Comparison of ENCODE assay signal across 22 cellular contexts in genomic region chr17:82263641-82264040, GRCh38. TPM values are rescaled to one million over a fixed set of nuclear protein-coding genes. Genes with fewer than 3 reads are reported as not detected.
DNase-seq lines count a peak whose midpoint lies in the region; ATAC-seq, FAIRE-seq and TF ChIP-seq lines count a peak whose summit lies in the region.
"Had no signal": no experiment of that assay in that cellular context is flagged by ENCODE, and none has a peak within 500 bp of the region (broad histone marks: within the 10 kb centered on the region; RNA-seq: fewer than 3 reads in every experiment).

No MANE protein-coding gene starts in this region.

- DNase-seq in Right ventricle myocardium inferior (ENCODE audit: missing footprints) (peak; percentile 31), heart right ventricle (no peak), K562 (ENCODE audit: extremely low read depth in 1 of 4, low spot score in 3 of 4) (no peak), lower lobe of right lung (no peak), upper lobe of right lung (no peak), hepatocyte (ENCODE audit: low spot score) (no peak)
- DNase-seq in activated CD4-positive, alpha-beta T cell treated with anti-CD3 and anti-CD28 coated beads for 36 hours = no peak
- DNase-seq: CD4-positive, CD25-positive, alpha-beta regulatory T cell; GM23248; H7; KG1; NCI-H1048; NCI-H1417; NCI-H1694 treated with DMSO at 0.1 percent for 48 hours; NCI-H2081; NCI-H2227 treated with DMSO at 0.1 percent for 48 hours; NCI-H526 treated with DMSO at 0.1 percent for 48 hours; SIG-M5 had no signal

- H3K27ac Mint-ChIP-seq in activated CD4-positive, alpha-beta T cell treated with anti-CD3 and anti-CD28 coated beads for 36 hours = no peak overlapping the region
- H3K27ac Mint-ChIP-seq: CD4-positive, CD25-positive, alpha-beta regulatory T cell had no signal

- CTCF ChIA-PET in K562 (lab: Yijun Ruan, JAX; ENCODE audit: low intra/inter-chr PET ratio) = no interaction called here
- CTCF ChIA-PET in activated CD4-positive, alpha-beta T cell treated with anti-CD3 and anti-CD28 coated beads for 36 hours (lab: Charles Lee) = interaction anchor here (0.7 kb wide), 1 partner anchor 141 kb away, joined by 4 read pairs; no protein-coding TSS in a partner anchor

- H3K79me2 ChIP-seq in K562 (ENCODE audit: control insufficient read depth, insufficient read depth, low read length) (peaks cover 96% of the 10 kb centered on the region), hepatocyte (peaks cover 97% of the 10 kb centered on the region)

- H3K9me3 Mint-ChIP-seq in activated CD4-positive, alpha-beta T cell treated with anti-CD3 and anti-CD28 coated beads for 36 hours (ENCODE audit: low read depth) = peaks cover 8% of the 10 kb centered on the region
- H3K9me3 Mint-ChIP-seq: CD4-positive, CD25-positive, alpha-beta regulatory T cell had no signal

- no peak for FAIRE-seq in K562 (lab: Jason Lieb, UNC)

- no peaks in the 10 kb centered on the region for H3K27me3 Mint-ChIP-seq in activated CD4-positive, alpha-beta T cell treated with anti-CD3 and anti-CD28 coated beads for 36 hours
- H3K27me3 Mint-ChIP-seq: CD4-positive, CD25-positive, alpha-beta regulatory T cell had no signal

- no peak for TF ChIP-seq POLR2A in K562 (conservative IDR thresholded peaks at IDR 0.05)

- peaks cover 45% of the 10 kb centered on the region for H3K4me1 Mint-ChIP-seq in activated CD4-positive, alpha-beta T cell treated with anti-CD3 and anti-CD28 coated beads for 36 hours

- H3K4me1 ChIP-seq in heart right ventricle (peaks cover 13 to 41% (median 30%) of the 10 kb centered on the region in 9 donors), K562 (replicated peaks in 1 of 2; ENCODE audit: control insufficient read depth in 2 of 2, insufficient read depth in 2 of 2, low read length in 2 of 2) (peaks cover 18 to 20% of the 10 kb centered on the region in 2 experiments), lower lobe of right lung (peaks cover 46% of the 10 kb centered on the region), upper lobe of right lung (peaks cover 39% of the 10 kb centered on the region), hepatocyte (ENCODE audit: insufficient read depth) (peaks cover 28% of the 10 kb centered on the region)

- peaks cover 32% of the 10 kb centered on the region for H4K20me1 ChIP-seq in K562 (replicated peaks; ENCODE audit: control insufficient read depth, insufficient read depth, low read length)
- H4K20me1 ChIP-seq in hepatocyte (ENCODE audit: insufficient read depth, poor library complexity, severe bottlenecking) = peaks cover 94% of the 10 kb centered on the region

- in situ Hi-C loops in K562 (cut with MboI) = no loop called here

- TF ChIP-seq EP300 in K562 (IDR thresholded peaks at IDR 0.05; ENCODE audit: low read length) = no peak

- no peak overlapping the region for H3K4me3 ChIP-seq in heart right ventricle
- H3K4me3 ChIP-seq in K562 = no peak overlapping the region
- H3K4me3 ChIP-seq in lower lobe of right lung = no peak overlapping the region
- H3K4me3 ChIP-seq in upper lobe of right lung = no peak overlapping the region
- H3K4me3 ChIP-seq in hepatocyte = no peak overlapping the region
- H3K4me3 ChIP-seq: GM23248, SK-N-MC had no signal

- H3K9me3 ChIP-seq in heart right ventricle = no peaks in the 10 kb centered on the region
- H3K9me3 ChIP-seq in K562 (replicated peaks; ENCODE audit: control insufficient read depth, insufficient read depth, low read depth, low read length) = no peaks in the 10 kb centered on the region; the same call in 1 of the 2 replicates
- H3K9me3 ChIP-seq in lower lobe of right lung = no peaks in the 10 kb centered on the region
- H3K9me3 ChIP-seq in upper lobe of right lung = no peaks in the 10 kb centered on the region
- no peaks in the 10 kb centered on the region for H3K9me3 ChIP-seq in hepatocyte (ENCODE audit: low read depth)

- TF ChIP-seq RAD21 in K562 (CRISPR knock-in tag; conservative IDR thresholded peaks at IDR 0.05 in 1 of 2, IDR thresholded peaks at IDR 0.05 in 1 of 2) = no peak

- 88 to 89% methylated on average over 9 of the region's 9 CpGs for WGBS in heart right ventricle, 2 donors
- WGBS in K562 (ENCODE audit: insufficient coverage, low coverage, missing lambda C conversion rate) = 96% methylated on average over 8 of the region's 9 CpGs
- WGBS in hepatocyte (ENCODE audit: low lambda C conversion rate, missing lambda C conversion rate) = 92% methylated on average over 9 of the region's 9 CpGs

- intact Hi-C loops in Right ventricle myocardium inferior (cut with DNase I) = no loop called here
- intact Hi-C loops in heart right ventricle (cut with DNase I) = no loop called here
- intact Hi-C loops in K562 (cut with micrococcal nuclease) = no loop called here
- intact Hi-C loops in lower lobe of right lung (cut with DNase I) = no loop called here
- intact Hi-C loops in upper lobe of right lung (cut with DNase I) = no loop called here
- intact Hi-C loops in activated CD4-positive, alpha-beta T cell treated with anti-CD3 and anti-CD28 coated beads for 36 hours (cut with DNase I, micrococcal nuclease) = no loop called here

- ATAC-seq in Right ventricle myocardium inferior (no peak), heart right ventricle (no peak), K562 (no peak), lower lobe of right lung (peak; percentile 28 to 36), upper lobe of right lung (peak; percentile 51)
- no peak for ATAC-seq in activated CD4-positive, alpha-beta T cell treated with anti-CD3 and anti-CD28 coated beads for 36 hours

- H3K9me2 ChIP-seq in hepatocyte (replicated peaks; ENCODE audit: insufficient read depth) = no peaks in the 10 kb centered on the region

- H3K27ac ChIP-seq in heart right ventricle = no peak overlapping the region
- no peak overlapping the region for H3K27ac ChIP-seq in K562 (ENCODE audit: extremely low read depth, low read depth, low read length)
- H3K27ac ChIP-seq in lower lobe of right lung = peak overlapping the region; percentile 49
- H3K27ac ChIP-seq in upper lobe of right lung = no peak overlapping the region
- H3K27ac ChIP-seq in hepatocyte = no peak overlapping the region
- H3K27ac ChIP-seq: GM23248, SK-N-MC had no signal

- no peak overlapping the region for H3K9ac ChIP-seq in K562 (ENCODE audit: insufficient read depth in 1 of 2, low read depth in 2 of 2, low read length in 2 of 2)
- H3K9ac ChIP-seq: GM23248 had no signal

- H3K27me3 ChIP-seq in heart right ventricle (no peaks in the 10 kb centered on the region), K562 (ENCODE audit: control insufficient read depth in 2 of 2, insufficient read depth in 2 of 2, low read length in 2 of 2) (no peaks in the 10 kb centered on the region), lower lobe of right lung (ENCODE audit: low read depth) (no peaks in the 10 kb centered on the region), upper lobe of right lung (no peaks in the 10 kb centered on the region), hepatocyte (no peaks in the 10 kb centered on the region)

- H2AFZ ChIP-seq in K562 (ENCODE audit: low read depth, low read length) (no peak overlapping the region), hepatocyte (no peak overlapping the region)
- H2AFZ ChIP-seq: GM23248 had no signal

- BruUV-seq in K562 (replicated peaks; lab: Mats Ljungman, UMichigan) = no TSS peak

- no peak for TF ChIP-seq CTCF in heart right ventricle (IDR thresholded peaks at IDR 0.05)
- no peak for TF ChIP-seq CTCF in K562 (IDR thresholded peaks at IDR 0.05 in 2 of 3, conservative IDR thresholded peaks at IDR 0.05 in 1 of 3; ENCODE audit: insufficient read depth in 2 of 3, low read depth in 1 of 3, low read length in 3 of 3)
- no peak for TF ChIP-seq CTCF in lower lobe of right lung (IDR thresholded peaks at IDR 0.05)
- TF ChIP-seq CTCF in upper lobe of right lung (IDR thresholded peaks at IDR 0.05) = no peak
- no peak for TF ChIP-seq CTCF in hepatocyte (IDR thresholded peaks at IDR 0.05; ENCODE audit: poor library complexity)

- no peak overlapping the region for H3K4me3 Mint-ChIP-seq in activated CD4-positive, alpha-beta T cell treated with anti-CD3 and anti-CD28 coated beads for 36 hours

- peaks cover 78% of the 10 kb centered on the region for H3K36me3 Mint-ChIP-seq in activated CD4-positive, alpha-beta T cell treated with anti-CD3 and anti-CD28 coated beads for 36 hours (ENCODE audit: low read depth)

- H3K4me2 ChIP-seq in K562 (ENCODE audit: insufficient read depth, low read length) (no peak overlapping the region), hepatocyte (no peak overlapping the region)

- H3K36me3 ChIP-seq in heart right ventricle = peaks cover 4 to 94% (median 61%) of the 10 kb centered on the region in 9 donors
- H3K36me3 ChIP-seq in K562 (ENCODE audit: control insufficient read depth, insufficient read depth, low read length) = peaks cover 97% of the 10 kb centered on the region
- peaks cover 88% of the 10 kb centered on the region for H3K36me3 ChIP-seq in lower lobe of right lung
- peaks cover 82% of the 10 kb centered on the region for H3K36me3 ChIP-seq in upper lobe of right lung
- H3K36me3 ChIP-seq in hepatocyte (replicated peaks; ENCODE audit: insufficient read depth, low read depth) = no peaks in the 10 kb centered on the region

- peaks cover 6% of the 10 kb centered on the region for H3K9me1 ChIP-seq in K562 (ENCODE audit: control insufficient read depth, insufficient read depth, low read length)

- POLR2A ChIA-PET in K562 (lab: Yijun Ruan, JAX) = interaction anchor here (1.0 to 1.2 kb wide), 3 partner anchors 8 to 22 kb away, joined by 4 to 6 read pairs (median 4); no protein-coding TSS in a partner anchor
- POLR2A ChIA-PET in activated CD4-positive, alpha-beta T cell treated with anti-CD3 and anti-CD28 coated beads for 36 hours (lab: Charles Lee) = interaction anchor here (0.6 kb wide), 1 partner anchor 19 kb away, joined by 4 read pairs; no protein-coding TSS in a partner anchor

RNA-seq across cellular contexts. Expression of gene CSNK1D, which starts 9.9 kb away (rescaled TPM):
- total RNA-seq in Right ventricle myocardium inferior = 62.6 TPM
- 10 to 100 TPM; 56.8 to 72.7 (median 67.8) TPM for total RNA-seq in heart right ventricle
- 10 to 100 TPM; 54.4 to 58.1 TPM for polyA plus RNA-seq in heart right ventricle
- total RNA-seq in K562 (2011; cell fraction: chromatin; rRNA removed; ENCODE audit: low replicate concordance) = 268 and 441 TPM in 2 replicates
- 196 and 213 TPM in 2 replicates for total RNA-seq in K562 (2011; cell fraction: nucleolus; rRNA removed)
- total RNA-seq in K562 (2011; cell fraction: nucleoplasm; rRNA removed) = 179 and 187 TPM in 2 replicates
- 26.1 and 39.0 TPM in 2 replicates for total RNA-seq in K562 (2014; rRNA removed)
- total RNA-seq in K562 (2014; rRNA removed; fragmentation: Illumina TruSeq; extraction: Trizol) = 35.9 and 41.3 TPM in 2 replicates
- 35.7 and 36.6 TPM in 2 replicates for total RNA-seq in K562 (2015; rRNA removed; fragmentation: Illumina TruSeq; extraction: Trizol)
- total RNA-seq in K562 (2021) = 95.3 and 114 TPM in 2 replicates
- polyA plus RNA-seq in K562 (2011; rRNA removed) = 82.8 and 96.8 TPM in 2 replicates
- polyA plus RNA-seq in K562 (2011; cell fraction: cytosol; rRNA removed) = 51.5 and 60.4 TPM in 2 replicates
- 306 and 488 TPM in 2 replicates for polyA plus RNA-seq in K562 (2011; cell fraction: nucleus; rRNA removed)
- polyA plus RNA-seq in K562 (2012) = 102 and 106 TPM in 2 replicates
- polyA plus RNA-seq in K562 (2014; fragmentation: Illumina TruSeq; extraction: Trizol) = 123 and 133 TPM in 2 replicates
- 1 to 10 TPM; 6.5 to 7.4 TPM for polyA plus RNA-seq in K562 (2014; fragmentation: Nextera tagmentation; extraction: Ambion mirVana)
- 81.0 and 90.3 TPM in 2 replicates for polyA plus RNA-seq in K562 (2014; rRNA removed)
- polyA minus RNA-seq in K562 (2011; rRNA and poly(A)+ RNA removed) = 56.2 and 74.7 TPM in 2 replicates
- 45.7 and 51.3 TPM in 2 replicates for polyA minus RNA-seq in K562 (2011; cell fraction: cytosol; rRNA and poly(A)+ RNA removed)
- 71.1 and 74.9 TPM in 2 replicates for polyA minus RNA-seq in K562 (2011; cell fraction: nucleus; rRNA and poly(A)+ RNA removed)
- 146 TPM for total RNA-seq in lower lobe of right lung
- total RNA-seq in upper lobe of right lung = 150 TPM
- 100 to 1,000 TPM; 118 to 182 TPM for total RNA-seq in activated CD4-positive, alpha-beta T cell treated with anti-CD3 and anti-CD28 coated beads for 36 hours
- 55.7 and 72.5 TPM in 2 replicates for total RNA-seq in hepatocyte
- 152 and 193 TPM in 2 replicates for polyA plus RNA-seq in hepatocyte

RNA-seq across cellular contexts. Expression of gene SLC16A3, which starts 34.8 kb away (rescaled TPM):
- total RNA-seq in Right ventricle myocardium inferior (10.4 TPM), heart right ventricle (10 to 100 TPM in 5 of 10 donors, 1 to 10 TPM in 5; 4.8 to 65.3 (median 10.1) TPM), K562 (2014; rRNA removed) (1.8 and 2.5 TPM in 2 replicates), K562 (2014; rRNA removed; fragmentation: Illumina TruSeq; extraction: Trizol) (0.11 and 0.13 TPM in 2 replicates), K562 (2015; rRNA removed; fragmentation: Illumina TruSeq; extraction: Trizol) (1.0 and 1.2 TPM in 2 replicates), K562 (2021) (2.9 and 5.4 TPM in 2 replicates), lower lobe of right lung (81.9 TPM), upper lobe of right lung (77.5 TPM), hepatocyte (240 and 290 TPM in 2 replicates)
- polyA plus RNA-seq in heart right ventricle (10 to 100 TPM in 1 of 2 donors, 1 to 10 TPM in 1; 8.4 to 33.6 TPM), K562 (2011; rRNA removed) (3.7 and 8.3 TPM in 2 replicates), K562 (2014; fragmentation: Illumina TruSeq; extraction: Trizol) (0.58 and 0.78 TPM in 2 replicates), K562 (2014; fragmentation: Nextera tagmentation; extraction: Ambion mirVana) (not detected), K562 (2014; rRNA removed) (0.81 and 1.9 TPM in 2 replicates), hepatocyte (114 and 125 TPM in 2 replicates)
- 2.9 and 6.6 TPM in 2 replicates for total RNA-seq in K562 (2011; cell fraction: chromatin; rRNA removed; ENCODE audit: low replicate concordance)
- 10.0 and 10.5 TPM in 2 replicates for total RNA-seq in K562 (2011; cell fraction: nucleolus; rRNA removed)
- total RNA-seq in K562 (2011; cell fraction: nucleoplasm; rRNA removed) = 4.4 and 5.7 TPM in 2 replicates
- 9.7 and 12.8 TPM in 2 replicates for polyA plus RNA-seq in K562 (2011; cell fraction: cytosol; rRNA removed)
- 9.1 and 10.2 TPM in 2 replicates for polyA plus RNA-seq in K562 (2011; cell fraction: nucleus; rRNA removed)
- polyA plus RNA-seq in K562 (2012) = 4.9 and 9.3 TPM in 2 replicates
- polyA minus RNA-seq in K562 (2011; rRNA and poly(A)+ RNA removed) = 2.9 and 3.7 TPM in 2 replicates
- 7.0 and 15.5 TPM in 2 replicates for polyA minus RNA-seq in K562 (2011; cell fraction: cytosol; rRNA and poly(A)+ RNA removed)
- polyA minus RNA-seq in K562 (2011; cell fraction: nucleus; rRNA and poly(A)+ RNA removed) = 4.8 and 6.9 TPM in 2 replicates
- total RNA-seq in activated CD4-positive, alpha-beta T cell treated with anti-CD3 and anti-CD28 coated beads for 36 hours = 100 to 1,000 TPM in 1 of 2 experiments, 10 to 100 TPM in 1; 93.2 to 157 TPM

RNA-seq across cellular contexts. Expression of gene CCDC57, which starts 51.0 kb away (rescaled TPM):
- total RNA-seq in Right ventricle myocardium inferior (7.9 TPM), heart right ventricle (10 to 100 TPM in 8 of 10 donors, 1 to 10 TPM in 2; 7.0 to 16.2 (median 10.7) TPM), K562 (2014; rRNA removed) (13.6 and 19.0 TPM in 2 replicates), K562 (2014; rRNA removed; fragmentation: Illumina TruSeq; extraction: Trizol) (10.7 TPM in 2 replicates), K562 (2015; rRNA removed; fragmentation: Illumina TruSeq; extraction: Trizol) (17.1 and 18.1 TPM in 2 replicates), K562 (2021) (33.8 and 36.0 TPM in 2 replicates), lower lobe of right lung (63.4 TPM), upper lobe of right lung (50.5 TPM), hepatocyte (10.0 and 15.7 TPM in 2 replicates)
- polyA plus RNA-seq in heart right ventricle (10 to 100 TPM in 1 of 2 donors, 1 to 10 TPM in 1; 9.4 to 34.5 TPM), K562 (2011; rRNA removed) (26.3 and 31.1 TPM in 2 replicates), K562 (2014; fragmentation: Illumina TruSeq; extraction: Trizol) (12.9 and 19.9 TPM in 2 replicates), K562 (2014; fragmentation: Nextera tagmentation; extraction: Ambion mirVana) (1 to 10 TPM in 1 of 2 experiments, under 1 TPM in 1; 0.83 to 1.1 TPM), K562 (2014; rRNA removed) (34.8 and 36.2 TPM in 2 replicates), hepatocyte (29.8 and 49.5 TPM in 2 replicates)
- total RNA-seq in K562 (2011; cell fraction: chromatin; rRNA removed; ENCODE audit: low replicate concordance) = 238 and 466 TPM in 2 replicates
- 176 and 211 TPM in 2 replicates for total RNA-seq in K562 (2011; cell fraction: nucleolus; rRNA removed)
- 135 and 163 TPM in 2 replicates for total RNA-seq in K562 (2011; cell fraction: nucleoplasm; rRNA removed)
- polyA plus RNA-seq in K562 (2011; cell fraction: cytosol; rRNA removed) = 15.4 and 18.8 TPM in 2 replicates
- 146 and 224 TPM in 2 replicates for polyA plus RNA-seq in K562 (2011; cell fraction: nucleus; rRNA removed)
- polyA plus RNA-seq in K562 (2012) = 20.1 and 38.4 TPM in 2 replicates
- 15.9 and 16.8 TPM in 2 replicates for polyA minus RNA-seq in K562 (2011; rRNA and poly(A)+ RNA removed)
- polyA minus RNA-seq in K562 (2011; cell fraction: cytosol; rRNA and poly(A)+ RNA removed) = 12.2 and 13.1 TPM in 2 replicates
- polyA minus RNA-seq in K562 (2011; cell fraction: nucleus; rRNA and poly(A)+ RNA removed) = 47.4 and 49.1 TPM in 2 replicates
- 10 to 100 TPM; 41.6 to 43.8 TPM for total RNA-seq in activated CD4-positive, alpha-beta T cell treated with anti-CD3 and anti-CD28 coated beads for 36 hours

RNA-seq across cellular contexts. Expression of gene CD7, which starts 53.8 kb away (rescaled TPM):
- total RNA-seq in Right ventricle myocardium inferior = 0.73 TPM
- 1 to 10 TPM in 2 of 10 donors, under 1 TPM in 7, not detected in 1; 0.15 to 6.0 (median 0.36) TPM for total RNA-seq in heart right ventricle
- under 1 TPM; 0.66 to 0.81 TPM for polyA plus RNA-seq in heart right ventricle
- 0.44 TPM in 1 of 2 replicates, not detected in the other for total RNA-seq in K562 (2011; cell fraction: chromatin; rRNA removed; ENCODE audit: low replicate concordance)
- total RNA-seq in K562 (2011; cell fraction: nucleolus; rRNA removed) = 0.66 and 0.83 TPM in 2 replicates
- total RNA-seq in K562 (2011; cell fraction: nucleoplasm; rRNA removed) = 0.69 TPM in 1 of 2 replicates, not detected in the other
- total RNA-seq in K562 (2014; rRNA removed) = not detected in 2 replicates
- total RNA-seq in K562 (2014; rRNA removed; fragmentation: Illumina TruSeq; extraction: Trizol) = not detected in 2 replicates
- not detected in 2 replicates for total RNA-seq in K562 (2015; rRNA removed; fragmentation: Illumina TruSeq; extraction: Trizol)
- 0.18 and 0.35 TPM in 2 replicates for total RNA-seq in K562 (2021)
- polyA plus RNA-seq in K562 (2011; rRNA removed) = 0.21 and 0.85 TPM in 2 replicates
- 0.34 and 1.3 TPM in 2 replicates for polyA plus RNA-seq in K562 (2011; cell fraction: cytosol; rRNA removed)
- polyA plus RNA-seq in K562 (2011; cell fraction: nucleus; rRNA removed) = 0.88 and 1.2 TPM in 2 replicates
- 0.16 and 0.19 TPM in 2 replicates for polyA plus RNA-seq in K562 (2012)
- polyA plus RNA-seq in K562 (2014; fragmentation: Illumina TruSeq; extraction: Trizol) = not detected in 2 replicates
- polyA plus RNA-seq in K562 (2014; fragmentation: Nextera tagmentation; extraction: Ambion mirVana) = not detected
- not detected in 2 replicates for polyA plus RNA-seq in K562 (2014; rRNA removed)
- polyA minus RNA-seq in K562 (2011; rRNA and poly(A)+ RNA removed) = not detected in 2 replicates
- polyA minus RNA-seq in K562 (2011; cell fraction: cytosol; rRNA and poly(A)+ RNA removed) = 1.0 TPM in 1 of 2 replicates, not detected in the other
- 0.27 TPM in 1 of 2 replicates, not detected in the other for polyA minus RNA-seq in K562 (2011; cell fraction: nucleus; rRNA and poly(A)+ RNA removed)
- 7.1 TPM for total RNA-seq in lower lobe of right lung
- total RNA-seq in upper lobe of right lung = 7.2 TPM
- 100 to 1,000 TPM; 614 to 725 TPM for total RNA-seq in activated CD4-positive, alpha-beta T cell treated with anti-CD3 and anti-CD28 coated beads for 36 hours
- total RNA-seq in hepatocyte = 0.64 and 1.8 TPM in 2 replicates
- 7.0 and 7.8 TPM in 2 replicates for polyA plus RNA-seq in hepatocyte
- total RNA-seq: A172, HT1080, NCI-H460 had no signal

Comparison
In these comparisons a context has a peak if more than half of its experiments do, and no peak if none do; other contexts are left out.
1. ATAC-seq: peak in lower lobe of right lung (2 of 2) and upper lobe of right lung (single experiment); none in Right ventricle myocardium inferior (single experiment), heart right ventricle (0 of 8), K562 (single experiment) and activated CD4-positive, alpha-beta T cell treated with anti-CD3 and anti-CD28 coated beads for 36 hours (single experiment).